14 cellular contexts compared by ENCODE assay signal in the genomic region with DNA sequence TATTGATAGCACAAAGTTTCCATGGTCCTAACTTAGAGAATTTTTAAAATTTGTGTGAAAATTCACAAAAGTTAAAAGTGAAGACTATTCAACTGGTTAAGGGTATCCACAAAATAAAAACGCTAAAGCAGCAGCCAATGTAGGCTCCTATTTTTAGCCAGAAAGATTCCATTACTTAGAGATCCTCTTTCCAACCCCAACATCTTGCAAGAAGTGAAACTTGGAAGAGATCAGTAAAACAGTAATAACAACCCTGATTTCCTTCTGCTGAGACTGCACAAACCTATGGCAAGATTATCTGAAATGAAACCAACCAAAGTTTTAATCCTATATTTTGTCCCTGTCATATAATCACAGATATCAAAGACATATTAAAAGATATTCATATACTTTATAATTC.
"Had no signal": no experiment of that assay in that cellular context is flagged by ENCODE, and none has a peak within 500 bp of the region (broad histone marks: within the 10 kb centered on the region; RNA-seq: fewer than 3 reads in every experiment).

No MANE protein-coding gene starts in this region.

- H3K36me3 ChIP-seq: cardiac muscle cell, colonic mucosa, prostate gland, stomach, uterus had no signal

- H3K27ac ChIP-seq: cardiac muscle cell, colonic mucosa, stomach had no signal

- H3K9me3 ChIP-seq: colonic mucosa, prostate gland, stomach, uterus had no signal

- ATAC-seq: natural killer cell treated with Interleukin-12 subunit alpha and Interleukin-12 subunit beta and Interleukin-15 and Interleukin-18, amount 100 ng/mL, for 72 hours had no signal

- H3K4me1 ChIP-seq: colonic mucosa, uterus had no signal

- H3K27me3 ChIP-seq: cardiac muscle cell, colonic mucosa, stomach, uterus had no signal

- DNase-seq: activated CD4-positive, alpha-beta memory T cell treated with anti-CD3 and anti-CD28 coated beads for 36 hours; activated CD4-positive, alpha-beta T cell treated with anti-CD3 and anti-CD28 coated beads for 1 hour; activated gamma-delta T cell; activated T-cell treated with anti-CD3 and anti-CD28 coated beads, Interleukin-2, amount 50 U/mL, for 48 hours; colonic mucosa; hypothalamus; nucleus accumbens; stimulated activated CD4-positive, alpha-beta T cell treated with anti-CD3 and anti-CD28 coated beads, Interleukin-15, amount 100 ng/mL, for 24 hours; stimulated activated CD4-positive, alpha-beta T cell treated with anti-CD3 and anti-CD28 coated beads, Interleukin-4, amount 100 ng/mL, for 4 hours; stomach; uterus had no signal

- H3K4me3 ChIP-seq: cardiac muscle cell, colonic mucosa, prostate gland, stomach, uterus had no signal
